Comparison of ENCODE assay signal across 2 cellular contexts in the genomic region with DNA sequence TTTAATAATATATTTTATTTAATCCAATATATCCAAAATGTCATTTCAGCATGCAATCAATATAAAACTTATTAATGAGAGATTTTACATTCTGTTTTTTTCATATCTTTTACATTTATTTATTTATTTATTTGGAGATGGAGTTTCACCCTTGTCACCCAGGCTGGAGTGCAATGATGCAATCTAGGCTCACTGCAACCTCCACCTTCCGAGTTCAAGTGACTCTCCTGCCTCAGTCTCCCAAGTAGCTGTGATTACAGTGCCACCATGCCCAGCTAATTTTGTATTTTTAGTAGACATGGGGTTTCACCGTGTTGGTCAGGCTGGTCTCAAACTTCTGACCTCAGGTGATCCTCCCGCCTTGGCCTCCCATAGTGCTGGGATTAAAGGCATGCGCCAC. TPM values are rescaled to one million over a fixed set of nuclear protein-coding genes. Genes with fewer than 3 reads are reported as not detected.
"Had no signal": no experiment of that assay in that cellular context is flagged by ENCODE, and none has a peak within 500 bp of the region (broad histone marks: within the 10 kb centered on the region; RNA-seq: fewer than 3 reads in every experiment).

No MANE protein-coding gene starts in this region.

RNA-seq across cellular contexts. Expression of a gene that starts 54.4 kb away (rescaled TPM):
- total RNA-seq: osteocyte, smooth muscle cell had no signal
- polyA plus RNA-seq: smooth muscle cell had no signal
